Comparison of ENCODE assay signal across 2 cellular contexts in genomic region chr14:24001677-24002076, GRCh38. TPM values are rescaled to one million over a fixed set of nuclear protein-coding genes. Genes with fewer than 3 reads are reported as not detected.
"Had no signal": no experiment of that assay in that cellular context is flagged by ENCODE, and none has a peak within 500 bp of the region (broad histone marks: within the 10 kb centered on the region; RNA-seq: fewer than 3 reads in every experiment).

No MANE protein-coding gene starts in this region.

RNA-seq across cellular contexts. Expression of gene CARMIL3, which starts 50.1 kb away (rescaled TPM):
- total RNA-seq: fibroblast of villous mesenchyme, smooth muscle cell had no signal
- polyA plus RNA-seq: smooth muscle cell had no signal
